In the genomic region with DNA sequence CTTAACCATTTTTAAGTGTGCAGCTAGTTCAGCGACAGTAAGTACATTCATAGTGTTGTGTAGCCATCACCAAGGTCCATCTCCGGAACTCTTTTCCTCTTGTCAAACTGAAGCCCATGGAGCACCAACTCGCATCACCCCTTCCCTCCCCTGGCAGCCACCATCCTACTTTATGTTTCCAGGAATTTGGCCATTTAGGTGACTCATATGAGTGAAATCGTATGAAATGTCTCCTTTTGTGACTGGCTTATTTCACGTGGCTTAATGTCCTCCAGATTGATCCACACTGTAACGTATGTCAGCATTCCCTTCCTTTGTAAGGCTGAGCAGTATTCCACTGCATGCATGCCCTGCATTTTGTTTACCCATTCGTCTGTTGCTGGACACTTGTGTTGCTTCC, we compare ENCODE assay signal across 11 cellular contexts. TPM values are rescaled to one million over a fixed set of nuclear protein-coding genes. Genes with fewer than 3 reads are reported as not detected.
A peak's percentile ranks its signal among the peaks of the same experiment; 100 is the strongest.
DNase-seq lines count a peak whose midpoint lies in the region; ATAC-seq and TF ChIP-seq lines count a peak whose summit lies in the region.
"Had no signal": no experiment of that assay in that cellular context is flagged by ENCODE, and none has a peak within 500 bp of the region (broad histone marks: within the 10 kb centered on the region; RNA-seq: fewer than 3 reads in every experiment).

No MANE protein-coding gene starts in this region.

- H3K27me3 Mint-ChIP-seq in CD4-positive, CD25-positive, alpha-beta regulatory T cell: peaks cover 58% of the 10 kb centered on the region

- H3K36me3 ChIP-seq in CD4-positive, CD25-positive, alpha-beta regulatory T cell (ENCODE audit: control insufficient read depth, insufficient read depth, low read length): no peaks in the 10 kb centered on the region
- peaks cover 0 to 3% (median 0%) of the 10 kb centered on the region in 4 donors for H3K36me3 ChIP-seq in esophagus muscularis mucosa
- peaks cover 37% of the 10 kb centered on the region for H3K36me3 ChIP-seq in osteoblast (ENCODE audit: insufficient read depth, low read length)
- H3K36me3 ChIP-seq: upper lobe of right lung had no signal

- TF ChIP-seq POLR2A in esophagus muscularis mucosa (IDR thresholded peaks at IDR 0.05; ENCODE audit: low read depth): no peak

- H3K4me1 ChIP-seq in CD4-positive, CD25-positive, alpha-beta regulatory T cell (ENCODE audit: control insufficient read depth, insufficient read depth, low read length, poor library complexity, severe bottlenecking): peaks cover 8% of the 10 kb centered on the region
- H3K4me1 ChIP-seq in esophagus muscularis mucosa: peaks cover 15 to 50% (median 47%) of the 10 kb centered on the region in 4 donors
- peaks cover 38% of the 10 kb centered on the region for H3K4me1 ChIP-seq in osteoblast (ENCODE audit: insufficient read depth, low read length)
- H3K4me1 ChIP-seq: upper lobe of right lung had no signal

- peaks cover 0 to 5% (median 1%) of the 10 kb centered on the region in 4 donors for H3K4me1 Mint-ChIP-seq in CD4-positive, CD25-positive, alpha-beta regulatory T cell

- peak overlapping the region in 1 of 3 donors; percentile 56 for H3K27ac Mint-ChIP-seq in CD4-positive, CD25-positive, alpha-beta regulatory T cell
- H3K27ac Mint-ChIP-seq: activated CD4-positive, alpha-beta memory T cell treated with anti-CD3 and anti-CD28 coated beads for 36 hours had no signal

- H3K79me2 ChIP-seq in osteoblast (ENCODE audit: insufficient read depth, low read length): peaks cover 84% of the 10 kb centered on the region

- H3K4me2 ChIP-seq in osteoblast (ENCODE audit: insufficient read depth, low read length): peak overlapping the region; percentile 76

- H3K27me3 ChIP-seq in CD4-positive, CD25-positive, alpha-beta regulatory T cell (ENCODE audit: control insufficient read depth, insufficient read depth, low read length): peaks cover 24% of the 10 kb centered on the region
- peaks cover 0 to 8% (median 0%) of the 10 kb centered on the region in 4 donors for H3K27me3 ChIP-seq in esophagus muscularis mucosa
- no peaks in the 10 kb centered on the region for H3K27me3 ChIP-seq in osteoblast (ENCODE audit: insufficient read depth, low read length)

- no peak for DNase-seq in CD4-positive, CD25-positive, alpha-beta regulatory T cell
- peak; percentile 36 for DNase-seq in LHCN-M2 (ENCODE audit: low read depth)
- DNase-seq in esophagus muscularis mucosa (ENCODE audit: extremely low spot score): peak; percentile 85
- DNase-seq in osteoblast (ENCODE audit: insufficient read length, low spot score, missing footprints): peak; percentile 90
- no peak for DNase-seq in 8988T
- no peak for DNase-seq in CD1c-positive myeloid dendritic cell (ENCODE audit: extremely low spot score)
- no peak for DNase-seq in amniotic stem cell (lab: John Stamatoyannopoulos, UW)
- no peak for DNase-seq in KBM-7
- DNase-seq: NCI-H1105 treated with DMSO at 0.1 percent for 48 hours had no signal

- no peak overlapping the region for H2AFZ ChIP-seq in osteoblast (ENCODE audit: low read length)

- intact Hi-C loops in esophagus muscularis mucosa (cut with DNase I): no loop called here

- H3K9me3 Mint-ChIP-seq in CD4-positive, CD25-positive, alpha-beta regulatory T cell: peaks cover 1 to 24% (median 9%) of the 10 kb centered on the region in 7 donors

- no peak overlapping the region for H3K27ac ChIP-seq in CD4-positive, CD25-positive, alpha-beta regulatory T cell (ENCODE audit: insufficient read depth, low read length, poor library complexity, severe bottlenecking)
- H3K27ac ChIP-seq in esophagus muscularis mucosa (replicated peaks in 1 of 4) (peak overlapping the region; percentile 99 to 100 (median 99)), osteoblast (ENCODE audit: low read depth, low read length) (peak overlapping the region; percentile 74)
- H3K27ac ChIP-seq: upper lobe of right lung had no signal

- peak overlapping the region in 3 of 4 donors; percentile 34 to 56 (median 52) for H3K4me3 Mint-ChIP-seq in CD4-positive, CD25-positive, alpha-beta regulatory T cell
- H3K4me3 Mint-ChIP-seq: activated CD4-positive, alpha-beta memory T cell treated with anti-CD3 and anti-CD28 coated beads for 36 hours had no signal

- TF ChIP-seq CTCF in esophagus muscularis mucosa (IDR thresholded peaks at IDR 0.05) (no peak), osteoblast (IDR thresholded peaks at IDR 0.05; ENCODE audit: extremely low read depth, low read depth, low read length) (no peak)

- whole genome bisulfite sequencing in esophagus muscularis mucosa: 60% methylated on average over 7 of the region's 7 CpGs

- TF ChIP-seq EP300 in esophagus muscularis mucosa (IDR thresholded peaks at IDR 0.05): no peak

- in situ Hi-C loops in KBM-7 (cut with MboI; ENCODE audit: low pct_unique_long_range_greater_than_20kb, low sequenced_read_pairs): no loop called here

- H3K9me3 ChIP-seq in CD4-positive, CD25-positive, alpha-beta regulatory T cell (ENCODE audit: control insufficient read depth in 2 of 2, low read length in 2 of 2): peaks cover 4 to 16% of the 10 kb centered on the region in 2 experiments
- peaks cover 0 to 20% (median 9%) of the 10 kb centered on the region in 4 donors for H3K9me3 ChIP-seq in esophagus muscularis mucosa
- no peaks in the 10 kb centered on the region for H3K9me3 ChIP-seq in osteoblast (ENCODE audit: low read depth, low read length)

- H3K36me3 Mint-ChIP-seq in CD4-positive, CD25-positive, alpha-beta regulatory T cell: peaks cover 5% of the 10 kb centered on the region

- H3K4me3 ChIP-seq in CD4-positive, CD25-positive, alpha-beta regulatory T cell (ENCODE audit: low read depth, low read length): no peak overlapping the region
- peak overlapping the region; percentile 81 to 97 (median 94) for H3K4me3 ChIP-seq in esophagus muscularis mucosa
- H3K4me3 ChIP-seq in osteoblast (ENCODE audit: insufficient read depth, low read length): peak overlapping the region; percentile 86

- H4K20me1 ChIP-seq in osteoblast (ENCODE audit: insufficient read depth, low read length): peaks cover 43% of the 10 kb centered on the region

- ATAC-seq in CD4-positive, CD25-positive, alpha-beta regulatory T cell (ENCODE audit: low read depth in 2 of 2): no peak
- ATAC-seq: upper lobe of right lung had no signal

RNA-seq across cellular contexts. Expression of gene COL6A2, which starts 2.5 kb away (rescaled TPM):
- 12.9 TPM for total RNA-seq in CD4-positive, CD25-positive, alpha-beta regulatory T cell
- 1 to 10 TPM in 2 of 4 donors, under 1 TPM in 2; 0.08 to 3.8 (median 0.83) TPM for polyA plus RNA-seq in CD4-positive, CD25-positive, alpha-beta regulatory T cell
- total RNA-seq in LHCN-M2 (2014; rRNA removed): 421 and 452 TPM in 2 replicates
- polyA plus RNA-seq in LHCN-M2 (2012): 188 TPM
- 1,000 to 10,000 TPM in 2 of 4 donors, 100 to 1,000 TPM in 2; 942 to 1,525 (median 1,202) TPM for total RNA-seq in esophagus muscularis mucosa
- 1,184 and 1,265 TPM in 2 replicates for total RNA-seq in osteoblast

RNA-seq across cellular contexts. Expression of gene FTCD, which starts 55.0 kb away (rescaled TPM):
- total RNA-seq in CD4-positive, CD25-positive, alpha-beta regulatory T cell: not detected
- polyA plus RNA-seq in CD4-positive, CD25-positive, alpha-beta regulatory T cell: under 1 TPM in 1 of 4 donors, not detected in 3; 0.38 TPM
- total RNA-seq in LHCN-M2 (2014; rRNA removed) (0.13 TPM in 1 of 2 replicates, not detected in the other), esophagus muscularis mucosa (1 to 10 TPM in 2 of 4 donors, under 1 TPM in 1, not detected in 1; 0.26 to 2.5 (median 1.2) TPM), osteoblast (0.29 and 0.36 TPM in 2 replicates)
- 0.06 TPM for polyA plus RNA-seq in LHCN-M2 (2012)

Comparison
In these comparisons a context has a peak if more than half of its experiments do, and no peak if none do; other contexts are left out.
1. DNase-seq: peak in LHCN-M2 (single experiment), esophagus muscularis mucosa (single experiment) and osteoblast (single experiment); none in CD4-positive, CD25-positive, alpha-beta regulatory T cell (0 of 3), 8988T (single experiment), CD1c-positive myeloid dendritic cell (single experiment), amniotic stem cell (single experiment) and KBM-7 (single experiment).
2. RNA of gene COL6A2, which starts 2.5 kb away (total RNA-seq): 942 to 1,525 TPM in esophagus muscularis mucosa, 1,184 to 1,265 TPM in osteoblast and 421 to 452 TPM in LHCN-M2; 12.9 TPM in CD4-positive, CD25-positive, alpha-beta regulatory T cell (single experiment); every median in the first group is over 10 times any median in the second.